10 cellular contexts compared by ENCODE assay signal in genomic region chr2:47785986-47786385, GRCh38. TPM values are rescaled to one million over a fixed set of nuclear protein-coding genes. Genes with fewer than 3 reads are reported as not detected.
DNase-seq lines count a peak whose midpoint lies in the region; ATAC-seq, FAIRE-seq and TF ChIP-seq lines count a peak whose summit lies in the region.
"Had no signal": no experiment of that assay in that cellular context is flagged by ENCODE, and none has a peak within 500 bp of the region (broad histone marks: within the 10 kb centered on the region; RNA-seq: fewer than 3 reads in every experiment).

No MANE protein-coding gene starts in this region.

- peaks cover 9% of the 10 kb centered on the region for H3K23me2 ChIP-seq in H1 (ENCODE audit: low read depth, low read length)

- H3K56ac ChIP-seq in H1 (replicated peaks; ENCODE audit: insufficient read length, low read depth, low read length): no peak overlapping the region

- ATAC-seq in HepG2: no peak
- ATAC-seq in right lobe of liver: no peak
- ATAC-seq in HG02852 (IDR thresholded peaks at IDR 0.05; ENCODE audit: unreplicated experiment): no peak
- no peak for ATAC-seq in GM21786 (IDR thresholded peaks at IDR 0.05; ENCODE audit: unreplicated experiment)

- TF ChIP-seq POLR2A in HepG2 (IDR thresholded peaks at IDR 0.05; ENCODE audit: insufficient read depth in 1 of 2, low read depth in 2 of 2, low read length in 2 of 2) (no peak; a peak in 1 of 4 replicates), right lobe of liver (IDR thresholded peaks at IDR 0.05) (no peak), H1 (IDR thresholded peaks at IDR 0.05; ENCODE audit: control extremely low read depth in 1 of 2, low read depth in 2 of 2, low read length in 2 of 2) (no peak)

- no peak overlapping the region for H3K23ac ChIP-seq in H1 (ENCODE audit: insufficient read length)

- H3K36me3 ChIP-seq in HepG2 (replicated peaks in 1 of 2; ENCODE audit: control insufficient read depth in 1 of 2, insufficient read depth in 2 of 2, low read length in 2 of 2): peaks cover 8 to 20% of the 10 kb centered on the region in 2 experiments
- no peaks in the 10 kb centered on the region for H3K36me3 ChIP-seq in right lobe of liver
- H3K36me3 ChIP-seq in OCI-LY7 (ENCODE audit: insufficient read depth, low read length): peaks cover 68% of the 10 kb centered on the region
- peaks cover 0 to 23% (median 2%) of the 10 kb centered on the region in 4 experiments; a peak in 5 of 8 replicates for H3K36me3 ChIP-seq in H1 (ENCODE audit: control insufficient read depth in 2 of 4, insufficient read depth in 4 of 4, low read length in 3 of 4)
- H3K36me3 ChIP-seq in H7 (replicated peaks; ENCODE audit: control insufficient read depth, insufficient read depth, low read length): no peaks in the 10 kb centered on the region; the same call in 1 of the 2 replicates

- no peak overlapping the region for H2BK120ac ChIP-seq in H1 (replicated peaks; ENCODE audit: low read depth, low read length)

- DNase-seq in HepG2 (ENCODE audit: low spot score): no peak
- DNase-seq in right lobe of liver: no peak
- no peak for DNase-seq in OCI-LY7 (ENCODE audit: low spot score)
- no peak for DNase-seq in H1 (ENCODE audit: low read depth in 1 of 2, low spot score in 2 of 2)
- DNase-seq in H7: no peak
- no peak for DNase-seq in GM10248 (ENCODE audit: extremely low spot score)
- DNase-seq: NCI-H1105, SW 1271 had no signal

- H2BK20ac ChIP-seq in H1 (ENCODE audit: low read length): no peak overlapping the region

- H3K79me2 ChIP-seq in HepG2 (ENCODE audit: insufficient read depth, low read length) (peaks cover 69% of the 10 kb centered on the region), OCI-LY7 (ENCODE audit: insufficient read depth, low read depth, low read length) (peaks cover 84% of the 10 kb centered on the region), H1 (ENCODE audit: control insufficient read depth in 1 of 2, insufficient read depth in 2 of 2, low read length in 2 of 2) (peaks cover 46 to 70% of the 10 kb centered on the region in 2 experiments)

- H4K91ac ChIP-seq in H1 (replicated peaks; ENCODE audit: insufficient read length, low read length): no peak overlapping the region

- H3K4me1 ChIP-seq in HepG2 (ENCODE audit: insufficient read depth, low read length) (peaks cover 46% of the 10 kb centered on the region), right lobe of liver (peaks cover 0 to 14% (median 0%) of the 10 kb centered on the region in 4 donors), OCI-LY7 (ENCODE audit: insufficient read depth, low read length, poor library complexity, severe bottlenecking) (peaks cover 52% of the 10 kb centered on the region), H1 (replicated peaks in 1 of 4; ENCODE audit: control insufficient read depth in 3 of 4, insufficient read depth in 4 of 4, low read length in 3 of 4) (peaks cover 0 to 8% (median 2%) of the 10 kb centered on the region in 4 experiments; a peak in 4 of 7 replicates)

- in situ Hi-C loops in HepG2 (cut with HindIII; ENCODE audit: extremely low pct_ligation_motif_present, low pct_unique_long_range_greater_than_20kb): no loop called here

- H3K27ac ChIP-seq in HepG2 (ENCODE audit: extremely low read length, insufficient read depth, low read length) (no peak overlapping the region), right lobe of liver (no peak overlapping the region), OCI-LY7 (ENCODE audit: low read depth, low read length, poor library complexity, severe bottlenecking) (peak overlapping the region; percentile 14), H1 (ENCODE audit: low read depth, low read length) (no peak overlapping the region)

- H3K4ac ChIP-seq in H1 (replicated peaks; ENCODE audit: insufficient read length, low read depth, low read length): no peak overlapping the region

- no peaks in the 10 kb centered on the region for H3K9me2 ChIP-seq in OCI-LY7 (ENCODE audit: insufficient read depth, low read length)

- peak overlapping the region; percentile 28; the same call in 1 of the 2 replicates for H3K4me2 ChIP-seq in HepG2 (ENCODE audit: low read depth, low read length)
- H3K4me2 ChIP-seq in OCI-LY7 (ENCODE audit: low read length): peak overlapping the region; percentile 92
- peak overlapping the region; percentile 15 to 89; a peak in 3 of 4 replicates for H3K4me2 ChIP-seq in H1 (ENCODE audit: insufficient read depth in 1 of 2, low read depth in 2 of 2, low read length in 2 of 2)

- H3K27me3 ChIP-seq in HepG2 (ENCODE audit: control insufficient read depth in 1 of 2, insufficient read depth in 2 of 2, low read length in 2 of 2): no peaks in the 10 kb centered on the region; a peak in 1 of 5 replicates
- no peaks in the 10 kb centered on the region for H3K27me3 ChIP-seq in right lobe of liver
- H3K27me3 ChIP-seq in H1 (replicated peaks in 1 of 4; ENCODE audit: control insufficient read depth in 3 of 4, extremely low read depth in 1 of 4, insufficient read depth in 3 of 4, low read length in 3 of 4): no peaks in the 10 kb centered on the region
- H3K27me3 ChIP-seq in H7 (ENCODE audit: control insufficient read depth, insufficient read depth, low read length): no peaks in the 10 kb centered on the region

- no peak overlapping the region for H4K5ac ChIP-seq in H1 (ENCODE audit: insufficient read length, low read depth, low read length)

- H2BK12ac ChIP-seq in H1 (ENCODE audit: low read depth, low read length): no peak overlapping the region

- H4K20me1 ChIP-seq in HepG2 (ENCODE audit: insufficient read depth, low read length) (peaks cover 63% of the 10 kb centered on the region), OCI-LY7 (ENCODE audit: insufficient read depth, low read length) (peaks cover 51% of the 10 kb centered on the region), H1 (replicated peaks in 1 of 2; ENCODE audit: control insufficient read depth in 1 of 2, insufficient read depth in 2 of 2, low read length in 2 of 2) (peaks cover 34 to 46% of the 10 kb centered on the region in 2 experiments)

- no peak overlapping the region for H3K9ac ChIP-seq in HepG2 (ENCODE audit: insufficient read depth, low read depth, low read length)
- H3K9ac ChIP-seq in H1 (replicated peaks in 1 of 4; ENCODE audit: extremely low read depth in 1 of 4, low read depth in 3 of 4, low read length in 3 of 4): no peak overlapping the region

- no peak for TF ChIP-seq EP300 in HepG2 (IDR thresholded peaks at IDR 0.05; ENCODE audit: low read depth in 2 of 2, low read length in 2 of 2)
- no peak for TF ChIP-seq EP300 in HepG2 (CRISPR knock-in tag; IDR thresholded peaks at IDR 0.05; ENCODE audit: borderline replicate concordance)
- TF ChIP-seq EP300 in H1 (IDR thresholded peaks at IDR 0.05; ENCODE audit: borderline replicate concordance in 1 of 2, low read depth in 2 of 2, low read length in 2 of 2): no peak

- H3K9me3 ChIP-seq in HepG2 (ENCODE audit: low read length) (no peaks in the 10 kb centered on the region), right lobe of liver (no peaks in the 10 kb centered on the region), OCI-LY7 (ENCODE audit: low read length) (no peaks in the 10 kb centered on the region), H1 (ENCODE audit: insufficient read depth in 2 of 2, low read depth in 1 of 2, low read length in 1 of 2) (no peaks in the 10 kb centered on the region)

- TF ChIP-seq CTCF in HepG2 (CRISPR knock-in tag; IDR thresholded peaks at IDR 0.05) (no peak), right lobe of liver (IDR thresholded peaks at IDR 0.05) (no peak), OCI-LY7 (conservative IDR thresholded peaks at IDR 0.05; ENCODE audit: low read length) (no peak), H1 (IDR thresholded peaks at IDR 0.05; ENCODE audit: control extremely low read depth in 1 of 3, insufficient read depth in 1 of 3, low read depth in 1 of 3, low read length in 3 of 3) (no peak), GM10248 (IDR thresholded peaks at IDR 0.05; ENCODE audit: control extremely low read depth, extremely low read depth, low read depth, missing control alignments) (no peak)

- no peak overlapping the region for H4K8ac ChIP-seq in H1 (ENCODE audit: extremely low read depth, insufficient read depth, low read length)

- 92% methylated on average over 7 of the region's 7 CpGs for WGBS in HepG2 (ENCODE audit: low lambda C conversion rate)
- WGBS in right lobe of liver (ENCODE audit: insufficient coverage, low coverage, low lambda C conversion rate, missing lambda C conversion rate): 63% methylated on average over 7 of the region's 7 CpGs
- WGBS in H1 (ENCODE audit: extremely low coverage in 1 of 2, insufficient coverage in 1 of 2, insufficient read length in 1 of 2, insufficient replicate concordance in 2 of 2, low coverage in 1 of 2, low lambda C conversion rate in 2 of 2, missing lambda C conversion rate in 1 of 2), 2 experiments: 84% methylated on average over 7 of the region's 7 CpGs; no CpG with 5 or more reads in 1 of the 2 experiments

- POLR2A ChIA-PET in HepG2 (lab: Yijun Ruan, JAX) (no interaction called here), OCI-LY7 (lab: Charles Lee) (interaction anchor here (0.9 to 2.2 kb wide), 2 partner anchors 9 to 11 kb away, joined by 3 to 6 read pairs; no protein-coding TSS in a partner anchor), H1 (lab: Charles Lee; ENCODE audit: partially characterized antibody) (interaction anchor here (0.5 to 1.9 kb wide), 3 partner anchors 11 to 628 kb away, joined by 3 to 6 read pairs (median 3); no protein-coding TSS in a partner anchor), GM10248 (lab: Yijun Ruan, JAX) (interaction anchor here (0.6 kb wide), 1 partner anchor 33 kb away, joined by 4 read pairs; no protein-coding TSS in a partner anchor)

- peaks cover 2% of the 10 kb centered on the region; the same call in 1 of the 2 replicates for H3K79me1 ChIP-seq in H1 (ENCODE audit: low read depth, low read length)

- no peak overlapping the region for H2AK5ac ChIP-seq in H1 (ENCODE audit: low read depth, low read length)

- H3K4me3 ChIP-seq in HepG2 (replicated peaks in 1 of 3; ENCODE audit: insufficient read depth in 1 of 3, low read depth in 2 of 3, low read length in 3 of 3) (no peak overlapping the region), right lobe of liver (no peak overlapping the region), OCI-LY7 (ENCODE audit: low read depth, low read length, poor library complexity, severe bottlenecking) (peak overlapping the region; percentile 100), H1 (ENCODE audit: extremely low read depth in 1 of 4, insufficient read depth in 2 of 4, low read depth in 3 of 4, low read length in 4 of 4) (peak overlapping the region in 1 of 4 experiments; percentile 98; a peak in 2 of 8 replicates), H7 (ENCODE audit: insufficient read depth, low read depth, low read length) (no peak overlapping the region; the same call in 1 of the 2 replicates)

- H2AFZ ChIP-seq in HepG2 (ENCODE audit: low read length): no peak overlapping the region
- no peak overlapping the region for H2AFZ ChIP-seq in OCI-LY7 (ENCODE audit: low read length)
- no peak overlapping the region for H2AFZ ChIP-seq in H1 (ENCODE audit: low read length)

- H3K18ac ChIP-seq in H1 (ENCODE audit: extremely low read depth, low read length): no peak overlapping the region; the same call in 1 of the 2 replicates

- intact Hi-C loops in HepG2 (cut with micrococcal nuclease; ENCODE audit: unreplicated experiment) (loop anchor here (10.0 kb wide), 1 partner anchor 119 kb away; the partner anchor contains the start of gene FBXO11), right lobe of liver (cut with DNase I) (no loop called here), OCI-LY7 (cut with micrococcal nuclease; ENCODE audit: unreplicated experiment) (loop anchor here (10.0 kb wide), 1 partner anchor 119 kb away; the partner anchor contains the start of gene FBXO11)

- TF ChIP-seq RAD21 in HepG2 (CRISPR knock-in tag; IDR thresholded peaks at IDR 0.05) (no peak), H1 (IDR thresholded peaks at IDR 0.05 in 1 of 2, conservative IDR thresholded peaks at IDR 0.05 in 1 of 2; ENCODE audit: low read depth in 2 of 2, low read length in 2 of 2) (no peak)

- FAIRE-seq in HepG2 (lab: Jason Lieb, UNC) (no peak), H1 (lab: Jason Lieb, UNC) (no peak)

- no peak overlapping the region for H3K14ac ChIP-seq in H1 (ENCODE audit: insufficient read length)

- H2BK5ac ChIP-seq in H1 (ENCODE audit: low read depth, low read length): no peak overlapping the region

- H2BK15ac ChIP-seq in H1 (ENCODE audit: low read length): no peak overlapping the region

- CTCF ChIA-PET in HepG2 (lab: Yijun Ruan, JAX; ENCODE audit: low intra/inter-chr PET ratio, low total read pairs) (no interaction called here), OCI-LY7 (lab: Charles Lee; ENCODE audit: unreplicated experiment) (interaction anchor here (0.6 kb wide), 1 partner anchor 16 kb away, joined by 3 read pairs; no protein-coding TSS in a partner anchor), H1 (lab: Charles Lee; ENCODE audit: partially characterized antibody) (interaction anchor here (0.6 kb wide), 1 partner anchor 12 kb away, joined by 4 read pairs; no protein-coding TSS in a partner anchor), GM10248 (lab: Yijun Ruan, JAX) (interaction anchor here (0.7 kb wide), 1 partner anchor 14 kb away, joined by 3 read pairs; no protein-coding TSS in a partner anchor)

- BruUV-seq in HepG2 (replicated peaks; lab: Mats Ljungman, UMichigan): no TSS peak
- no TSS peak for BruUV-seq in OCI-LY7 (replicated peaks; lab: Mats Ljungman, UMichigan)

RNA-seq across cellular contexts. Expression of gene MSH6, which starts 3.0 kb away (rescaled TPM):
- total RNA-seq in HepG2 (2016; rRNA removed; fragmentation: Illumina TruSeq; extraction: Trizol) (113 and 168 TPM in 2 replicates), right lobe of liver (10 to 100 TPM; 19.7 to 34.7 (median 23.0) TPM), OCI-LY7 (2022) (525 and 607 TPM in 2 replicates)
- total RNA-seq in HepG2 (2016; cell fraction: cytosol; rRNA removed; fragmentation: Illumina TruSeq; extraction: Trizol; ENCODE audit: low read depth): 5.9 and 6.7 TPM in 2 replicates
- 111 and 163 TPM in 2 replicates for total RNA-seq in HepG2 (2016; cell fraction: insoluble cytoplasmic fraction; rRNA removed; fragmentation: Illumina TruSeq; extraction: Trizol)
- total RNA-seq in HepG2 (2016; cell fraction: membrane; rRNA removed; fragmentation: Illumina TruSeq; extraction: Trizol): 14.7 and 15.3 TPM in 2 replicates
- 64.0 and 69.2 TPM in 2 replicates for total RNA-seq in HepG2 (2016; cell fraction: nucleus; rRNA removed; fragmentation: Illumina TruSeq; extraction: Trizol)
- polyA plus RNA-seq in HepG2 (2011; rRNA removed) (18.1 and 20.8 TPM in 2 replicates), H1 (2011; rRNA removed) (45.8 and 53.6 TPM in 2 replicates)
- 9.8 and 13.1 TPM in 2 replicates for polyA plus RNA-seq in HepG2 (2011; cell fraction: cytosol; rRNA removed)
- polyA plus RNA-seq in HepG2 (2011; cell fraction: nucleus; rRNA removed): 12.9 and 13.6 TPM in 2 replicates
- 27.8 and 54.9 TPM in 2 replicates for polyA plus RNA-seq in HepG2 (2012)
- 0.76 and 1.1 TPM in 2 replicates for polyA plus RNA-seq in HepG2 (2016; cell fraction: cytosol; fragmentation: Illumina TruSeq; extraction: Trizol; ENCODE audit: low read depth)
- 91.7 and 97.3 TPM in 2 replicates for polyA plus RNA-seq in HepG2 (2016; cell fraction: insoluble cytoplasmic fraction; fragmentation: Illumina TruSeq; extraction: Trizol; ENCODE audit: low read depth)
- polyA plus RNA-seq in HepG2 (2016; cell fraction: membrane; fragmentation: Illumina TruSeq; extraction: Trizol; ENCODE audit: low read depth): 2.1 and 3.5 TPM in 2 replicates
- polyA plus RNA-seq in HepG2 (2016; cell fraction: nucleus; fragmentation: Illumina TruSeq; extraction: Trizol; ENCODE audit: insufficient read depth, low read depth): 63.1 and 63.5 TPM in 2 replicates
- 14.9 and 32.3 TPM in 2 replicates for polyA minus RNA-seq in HepG2 (2011; rRNA and poly(A)+ RNA removed; ENCODE audit: low replicate concordance)
- polyA minus RNA-seq in HepG2 (2011; cell fraction: cytosol; rRNA and poly(A)+ RNA removed): 31.4 and 36.9 TPM in 2 replicates
- polyA minus RNA-seq in HepG2 (2011; cell fraction: nucleus; rRNA and poly(A)+ RNA removed): 36.4 and 40.2 TPM in 2 replicates
- 291 and 303 TPM in 2 replicates for total RNA-seq in OCI-LY7 (2014; rRNA removed; shearing (Covaris generic))
- total RNA-seq in H1 (2021; fragmentation: NEBNext Ultra II Directional; extraction: Animal tissue kit (Norgen Biotek cat#: 25700)): 289 and 301 TPM in 2 replicates
- 93.5 TPM for polyA plus RNA-seq in H1 (2011; cell fraction: cytosol; rRNA removed)
- polyA plus RNA-seq in H1 (2011; cell fraction: nucleus; rRNA removed): 46.6 TPM
- polyA plus RNA-seq in H1 (2012, experiment 1 of 2): 133 to 180 TPM (median 152 TPM) in 4 replicates
- polyA plus RNA-seq in H1 (2012, experiment 2 of 2): 6.6 TPM
- polyA plus RNA-seq in H1 (2013, experiment 1 of 2): 107 TPM
- polyA plus RNA-seq in H1 (2013, experiment 2 of 2): 101 TPM
- 106 and 121 TPM in 2 replicates for polyA minus RNA-seq in H1 (2011; rRNA and poly(A)+ RNA removed)
- 111 TPM for polyA minus RNA-seq in H1 (2011; cell fraction: cytosol; rRNA and poly(A)+ RNA removed)
- 73.3 TPM for polyA minus RNA-seq in H1 (2011; cell fraction: nucleus; rRNA and poly(A)+ RNA removed)
- total RNA-seq in H7 (2014; rRNA removed; shearing (Covaris generic)): 152 and 192 TPM in 2 replicates

Comparison
In these comparisons a context has a peak if more than half of its experiments do, and no peak if none do; other contexts are left out.
1. intact Hi-C loops: an anchor here in HepG2 (10.0 kb wide) and OCI-LY7 (10.0 kb wide); none called in right lobe of liver.
2. H3K4me2 ChIP-seq: peak in every context shown above with its lines; median percentile 92 in OCI-LY7; 52 in H1; 28 in HepG2.